ENCODE assay signal across 1 cellular context in the genomic region with DNA sequence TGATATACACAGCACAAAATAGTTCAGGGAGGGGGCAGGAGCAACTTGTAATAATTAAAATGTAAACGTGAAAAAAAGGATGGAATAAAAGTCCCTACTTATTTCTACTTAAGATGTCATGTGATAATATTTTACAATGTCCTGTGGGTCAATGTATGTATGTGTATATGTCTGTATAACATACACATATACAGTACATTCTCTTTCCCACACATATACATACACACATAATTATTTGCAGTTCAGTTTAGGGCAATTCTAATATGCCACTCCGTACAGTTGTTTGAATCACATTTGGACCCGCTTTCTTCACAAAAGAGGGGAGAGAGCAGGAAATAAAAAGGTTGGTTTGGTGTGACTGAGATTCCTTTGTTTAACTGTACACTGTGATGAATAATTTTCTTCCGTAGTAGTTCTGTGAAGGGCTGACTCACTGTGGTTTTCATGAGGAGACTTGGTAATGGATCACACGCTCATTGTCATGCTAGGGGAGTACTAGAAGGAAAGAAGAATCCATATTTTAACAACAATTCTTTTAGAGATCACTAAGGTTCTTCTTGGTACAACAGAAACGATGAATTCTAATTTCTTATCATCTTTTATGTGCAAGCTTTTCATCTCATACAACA.
TF ChIP-seq lines count a peak whose summit lies in the region.

No MANE protein-coding gene starts in this region.

TF ChIP-seq in K562, 482 proteins besides CTCF, POLR2A, EP300 and RAD21 (continued from another document):
- TF ChIP-seq, protein P1, sequence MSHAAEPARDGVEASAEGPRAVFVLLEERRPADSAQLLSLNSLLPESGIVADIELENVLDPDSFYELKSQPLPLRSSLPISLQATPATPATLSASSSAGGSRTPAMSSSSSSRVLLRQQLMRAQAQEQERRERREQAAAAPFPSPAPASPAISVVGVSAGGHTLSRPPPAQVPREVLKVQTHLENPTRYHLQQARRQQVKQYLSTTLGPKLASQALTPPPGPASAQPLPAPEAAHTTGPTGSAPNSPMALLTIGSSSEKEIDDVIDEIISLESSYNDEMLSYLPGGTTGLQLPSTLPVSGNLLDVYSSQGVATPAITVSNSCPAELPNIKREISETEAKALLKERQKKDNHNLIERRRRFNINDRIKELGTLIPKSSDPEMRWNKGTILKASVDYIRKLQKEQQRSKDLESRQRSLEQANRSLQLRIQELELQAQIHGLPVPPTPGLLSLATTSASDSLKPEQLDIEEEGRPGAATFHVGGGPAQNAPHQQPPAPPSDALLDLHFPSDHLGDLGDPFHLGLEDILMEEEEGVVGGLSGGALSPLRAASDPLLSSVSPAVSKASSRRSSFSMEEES (CRISPR knock-in tag; IDR thresholded peaks at IDR 0.05), result peak; percentile 6; the same call in 1 of the 2 replicates
- TF ChIP-seq SMARCA4 (IDR thresholded peaks at IDR 0.05) (peak; percentile 32; the same call in 1 of the 2 replicates), JUND (IDR thresholded peaks at IDR 0.05; ENCODE audit: borderline replicate concordance, low read depth, low read length) (peak; percentile 48; the same call in 1 of the 2 replicates), JUND (tag; IDR thresholded peaks at IDR 0.05; ENCODE audit: borderline replicate concordance, low read depth, low read length) (peak; percentile 69; the same call in 2 of the 3 replicates), POLR2AphosphoS5 (IDR thresholded peaks at IDR 0.05; ENCODE audit: control insufficient read depth, insufficient read depth, low read depth, low read length) (no peak), SMARCE1 (IDR thresholded peaks at IDR 0.05) (0 out of 2 replicates have a peak, but pooled peaks have one; percentile 21), HEY1 (CRISPR knock-in tag; IDR thresholded peaks at IDR 0.05; ENCODE audit: borderline replicate concordance) (no peak), NFE2 (IDR thresholded peaks at IDR 0.05; ENCODE audit: low read depth) (peak; percentile 79), TCFL5 (CRISPR knock-in tag; conservative IDR thresholded peaks at IDR 0.05) (no peak), MAFK (IDR thresholded peaks at IDR 0.05; ENCODE audit: low read length) (0 out of 2 replicates have a peak, but pooled peaks have one; percentile 26), ZNF507 (tag; conservative IDR thresholded peaks at IDR 0.05) (0 out of 2 replicates have a peak, but pooled peaks have one; percentile 16), ARID1B (IDR thresholded peaks at IDR 0.05) (0 out of 2 replicates have a peak, but pooled peaks have one; percentile 16), C11orf30 (IDR thresholded peaks at IDR 0.05; ENCODE audit: low read depth) (peak; percentile 57)
- TF ChIP-seq, protein P2, sequence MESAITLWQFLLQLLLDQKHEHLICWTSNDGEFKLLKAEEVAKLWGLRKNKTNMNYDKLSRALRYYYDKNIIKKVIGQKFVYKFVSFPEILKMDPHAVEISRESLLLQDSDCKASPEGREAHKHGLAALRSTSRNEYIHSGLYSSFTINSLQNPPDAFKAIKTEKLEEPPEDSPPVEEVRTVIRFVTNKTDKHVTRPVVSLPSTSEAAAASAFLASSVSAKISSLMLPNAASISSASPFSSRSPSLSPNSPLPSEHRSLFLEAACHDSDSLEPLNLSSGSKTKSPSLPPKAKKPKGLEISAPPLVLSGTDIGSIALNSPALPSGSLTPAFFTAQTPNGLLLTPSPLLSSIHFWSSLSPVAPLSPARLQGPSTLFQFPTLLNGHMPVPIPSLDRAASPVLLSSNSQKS (CRISPR knock-in tag; IDR thresholded peaks at IDR 0.05), result no peak
- TF ChIP-seq, protein P3, sequence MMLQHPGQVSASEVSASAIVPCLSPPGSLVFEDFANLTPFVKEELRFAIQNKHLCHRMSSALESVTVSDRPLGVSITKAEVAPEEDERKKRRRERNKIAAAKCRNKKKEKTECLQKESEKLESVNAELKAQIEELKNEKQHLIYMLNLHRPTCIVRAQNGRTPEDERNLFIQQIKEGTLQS (IDR thresholded peaks at IDR 0.05), result peak; percentile 40; the same call in 1 of the 2 replicates
- TF ChIP-seq, protein P3 (CRISPR knock-in tag; conservative IDR thresholded peaks at IDR 0.05), result no peak
- TF ChIP-seq, protein P4, sequence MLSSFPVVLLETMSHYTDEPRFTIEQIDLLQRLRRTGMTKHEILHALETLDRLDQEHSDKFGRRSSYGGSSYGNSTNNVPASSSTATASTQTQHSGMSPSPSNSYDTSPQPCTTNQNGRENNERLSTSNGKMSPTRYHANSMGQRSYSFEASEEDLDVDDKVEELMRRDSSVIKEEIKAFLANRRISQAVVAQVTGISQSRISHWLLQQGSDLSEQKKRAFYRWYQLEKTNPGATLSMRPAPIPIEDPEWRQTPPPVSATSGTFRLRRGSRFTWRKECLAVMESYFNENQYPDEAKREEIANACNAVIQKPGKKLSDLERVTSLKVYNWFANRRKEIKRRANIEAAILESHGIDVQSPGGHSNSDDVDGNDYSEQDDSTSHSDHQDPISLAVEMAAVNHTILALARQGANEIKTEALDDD (IDR thresholded peaks at IDR 0.05), result peak; percentile 85
